ENCODE assay signal across 16 cellular contexts in genomic region chr16:10897134-10897533, GRCh38. TPM values are rescaled to one million over a fixed set of nuclear protein-coding genes. Genes with fewer than 3 reads are reported as not detected.
A peak's percentile ranks its signal among the peaks of the same experiment; 100 is the strongest.
DNase-seq lines count a peak whose midpoint lies in the region; ATAC-seq, FAIRE-seq and TF ChIP-seq lines count a peak whose summit lies in the region.
"Had no signal": no experiment of that assay in that cellular context is flagged by ENCODE, and none has a peak within 500 bp of the region (broad histone marks: within the 10 kb centered on the region; RNA-seq: fewer than 3 reads in every experiment).

No MANE protein-coding gene starts in this region.

- H3K27ac Mint-ChIP-seq in activated B cell treated with CpG ODN at 0.5 μM for 24 hours: peak overlapping the region; percentile 91
- H3K27ac Mint-ChIP-seq: activated T-cell treated with anti-CD3 and anti-CD28 coated beads, Interleukin-2, amount 50 U/mL, for 24 hours had no signal

- ATAC-seq in GM18511 (IDR thresholded peaks at IDR 0.05; ENCODE audit: unreplicated experiment): peak; percentile 86
- ATAC-seq in GM21526 (IDR thresholded peaks at IDR 0.05; ENCODE audit: low FRiP score, unreplicated experiment): peak; percentile 51
- peak; percentile 52 for ATAC-seq in HG03139 (IDR thresholded peaks at IDR 0.05; ENCODE audit: unreplicated experiment)
- ATAC-seq in activated B cell treated with CpG ODN at 0.5 μM for 24 hours (ENCODE audit: low read depth): peak; percentile 81
- ATAC-seq in heart right ventricle: no peak
- ATAC-seq: left colon had no signal

- TF ChIP-seq CTCF in activated B cell treated with CpG ODN at 0.5 μM for 24 hours (IDR thresholded peaks at IDR 0.05) (no peak), heart right ventricle (IDR thresholded peaks at IDR 0.05) (no peak)

- FAIRE-seq in H54 (lab: Jason Lieb, UNC): no peak

- peaks cover 0 to 78% (median 0%) of the 10 kb centered on the region in 9 donors for H3K36me3 ChIP-seq in heart right ventricle
- H3K36me3 ChIP-seq: neutrophil had no signal

- H3K27ac ChIP-seq in heart right ventricle: peak overlapping the region in 2 of 10 donors; percentile 9 to 64
- H3K27ac ChIP-seq: neutrophil had no signal

- peaks cover 93% of the 10 kb centered on the region for H3K36me3 Mint-ChIP-seq in activated B cell treated with CpG ODN at 0.5 μM for 24 hours (ENCODE audit: low read depth)

- H3K27me3 ChIP-seq in heart right ventricle: no peaks in the 10 kb centered on the region
- H3K27me3 ChIP-seq: BLaER1, neutrophil had no signal

- TF ChIP-seq POLR2A in H54 (IDR thresholded peaks at IDR 0.05; ENCODE audit: low read depth, low read length): no peak

- no peak for DNase-seq in activated B cell treated with CpG ODN at 0.5 μM for 24 hours
- DNase-seq in H54 (ENCODE audit: insufficient read length, low spot score): no peak
- no peak for DNase-seq in heart right ventricle
- no peak for DNase-seq in HCEC 1CT
- DNase-seq in Kasumi-1 (lab: John Stamatoyannopoulos, UW): no peak
- DNase-seq: activated T-cell treated with anti-CD3 and anti-CD28 coated beads, Interleukin-2, amount 50 U/mL, for 24 hours; aorta; effector CD8-positive, alpha-beta T cell; left colon; NCI-H226; SHP77 treated with DMSO at 0.1 percent for 48 hours had no signal

- peaks cover 0 to 42% (median 0%) of the 10 kb centered on the region in 9 donors for H3K4me1 ChIP-seq in heart right ventricle

- no peaks in the 10 kb centered on the region for H3K9me3 Mint-ChIP-seq in activated B cell treated with CpG ODN at 0.5 μM for 24 hours
- H3K9me3 Mint-ChIP-seq: activated T-cell treated with anti-CD3 and anti-CD28 coated beads, Interleukin-2, amount 50 U/mL, for 24 hours had no signal

- no peaks in the 10 kb centered on the region for H3K27me3 Mint-ChIP-seq in activated B cell treated with CpG ODN at 0.5 μM for 24 hours

- no peaks in the 10 kb centered on the region for H3K9me3 ChIP-seq in heart right ventricle
- H3K9me3 ChIP-seq: neutrophil had no signal

- POLR2A ChIA-PET in activated B cell treated with CpG ODN at 0.5 μM for 24 hours (lab: Charles Lee): interaction anchor here (0.9 to 4.3 kb wide), 16 partner anchors 8 to 153 kb away, joined by 3 to 73 read pairs (median 6); partner anchors contain the start of genes CIITA and NUBP1

- CTCF ChIA-PET in activated B cell treated with CpG ODN at 0.5 μM for 24 hours (lab: Charles Lee): interaction anchor here (0.7 to 1.9 kb wide), 6 partner anchors 15 to 35 kb away, joined by 3 to 13 read pairs (median 3); partner anchors contain the start of gene CIITA

- peaks cover 94% of the 10 kb centered on the region for H3K4me1 Mint-ChIP-seq in activated B cell treated with CpG ODN at 0.5 μM for 24 hours

- H3K4me3 ChIP-seq in heart right ventricle: no peak overlapping the region
- H3K4me3 ChIP-seq: BLaER1 had no signal

- H3K4me3 Mint-ChIP-seq in activated B cell treated with CpG ODN at 0.5 μM for 24 hours: peak overlapping the region; percentile 67
- H3K4me3 Mint-ChIP-seq: activated T-cell treated with anti-CD3 and anti-CD28 coated beads, Interleukin-2, amount 50 U/mL, for 24 hours had no signal

- intact Hi-C loops in activated B cell treated with CpG ODN at 0.5 μM for 24 hours (cut with micrococcal nuclease) (loop anchor here (1.0 kb wide), 3 partner anchors 15 to 27 kb away; partner anchors contain the start of gene CIITA), heart right ventricle (cut with DNase I) (no loop called here)

- 69 to 83% methylated on average over 5 of the region's 5 CpGs for WGBS in heart right ventricle, 2 donors

RNA-seq across cellular contexts. Expression of gene CIITA, which starts 20.1 kb away (rescaled TPM):
- total RNA-seq in activated B cell treated with CpG ODN at 0.5 μM for 24 hours (332 and 401 TPM in 2 replicates), heart right ventricle (10 to 100 TPM in 3 of 10 donors, 1 to 10 TPM in 7; 5.1 to 50.8 (median 8.7) TPM)
- polyA plus RNA-seq in heart right ventricle: 10 to 100 TPM in 1 of 2 donors, 1 to 10 TPM in 1; 2.1 to 25.3 TPM

RNA-seq across cellular contexts. Expression of gene DEXI, which starts 45.1 kb away (rescaled TPM):
- 18.0 and 19.8 TPM in 2 replicates for total RNA-seq in activated B cell treated with CpG ODN at 0.5 μM for 24 hours
- total RNA-seq in heart right ventricle: 100 to 1,000 TPM in 4 of 10 donors, 10 to 100 TPM in 6; 68.8 to 109 (median 81.6) TPM
- 100 to 1,000 TPM in 1 of 2 donors, 10 to 100 TPM in 1; 91.4 to 104 TPM for polyA plus RNA-seq in heart right ventricle

RNA-seq across cellular contexts. Expression of gene CLEC16A, which starts 47.2 kb away (rescaled TPM):
- total RNA-seq in activated B cell treated with CpG ODN at 0.5 μM for 24 hours (53.4 and 57.6 TPM in 2 replicates), heart right ventricle (10 to 100 TPM; 17.2 to 30.8 (median 23.2) TPM)
- 10 to 100 TPM; 12.1 to 16.7 TPM for polyA plus RNA-seq in heart right ventricle

Comparison
In these comparisons a context has a peak if more than half of its experiments do, and no peak if none do; other contexts are left out.
1. ATAC-seq: peak in GM18511 (single experiment), GM21526 (single experiment), HG03139 (single experiment) and activated B cell treated with CpG ODN at 0.5 μM for 24 hours (single experiment); none in heart right ventricle (0 of 8).